In genomic region chr19:5803441-5803751, GRCh38 we compare ENCODE assay signal across 10 cellular contexts. TPM values are rescaled to one million over a fixed set of nuclear protein-coding genes. Genes with fewer than 3 reads are reported as not detected.
DNase-seq lines count a peak whose midpoint lies in the region; ATAC-seq and TF ChIP-seq lines count a peak whose summit lies in the region.
"Had no signal": no experiment of that assay in that cellular context is flagged by ENCODE, and none has a peak within 500 bp of the region (broad histone marks: within the 10 kb centered on the region; RNA-seq: fewer than 3 reads in every experiment).

No MANE protein-coding gene starts in this region.

- no peaks in the 10 kb centered on the region for H3K9me3 ChIP-seq in spleen

- H3K27me3 ChIP-seq in spleen (replicated peaks in 1 of 7) = peaks cover 0 to 77% (median 46%) of the 10 kb centered on the region in 7 donors

- H3K9me3 Mint-ChIP-seq in T-helper 1 cell treated with Interleukin-12 subunit alpha and Interleukin-12 subunit beta and Interleukin-4 antibody, amounts not matched to agents 30 μg/mL and 1 μg/mL, for 36 hours = no peaks in the 10 kb centered on the region
- no peaks in the 10 kb centered on the region for H3K9me3 Mint-ChIP-seq in activated B cell treated with CpG ODN at 0.5 μM for 24 hours

- H3K27me3 Mint-ChIP-seq in T-helper 1 cell treated with Interleukin-12 subunit alpha and Interleukin-12 subunit beta and Interleukin-4 antibody, amounts not matched to agents 30 μg/mL and 1 μg/mL, for 36 hours (ENCODE audit: low read depth) = peaks cover 48% of the 10 kb centered on the region
- peaks cover 26% of the 10 kb centered on the region for H3K27me3 Mint-ChIP-seq in activated B cell treated with CpG ODN at 0.5 μM for 24 hours

- H3K36me3 ChIP-seq in spleen = no peaks in the 10 kb centered on the region

- H3K4me1 ChIP-seq in spleen = peaks cover 6 to 67% (median 32%) of the 10 kb centered on the region in 6 donors

- no peak for ATAC-seq in activated B cell treated with CpG ODN at 0.5 μM for 24 hours (ENCODE audit: low read depth)
- no peak for ATAC-seq in GM21367 (IDR thresholded peaks at IDR 0.05; ENCODE audit: unreplicated experiment)
- no peak for ATAC-seq in GM19023 (IDR thresholded peaks at IDR 0.05; ENCODE audit: unreplicated experiment)

- H3K4me3 Mint-ChIP-seq in T-helper 1 cell treated with Interleukin-12 subunit alpha and Interleukin-12 subunit beta and Interleukin-4 antibody, amounts not matched to agents 30 μg/mL and 1 μg/mL, for 36 hours = peak overlapping the region; percentile 63
- peak overlapping the region; percentile 60 for H3K4me3 Mint-ChIP-seq in activated B cell treated with CpG ODN at 0.5 μM for 24 hours

- no peak for TF ChIP-seq CTCF in activated B cell treated with CpG ODN at 0.5 μM for 24 hours (IDR thresholded peaks at IDR 0.05)
- no peak for TF ChIP-seq CTCF in foreskin fibroblast (IDR thresholded peaks at IDR 0.05; ENCODE audit: low read depth, low read length)
- TF ChIP-seq CTCF in spleen (IDR thresholded peaks at IDR 0.05 in 8 of 11, conservative IDR thresholded peaks at IDR 0.05 in 3 of 11) = no peak

- H3K27ac ChIP-seq in spleen = no peak overlapping the region

- no peaks in the 10 kb centered on the region for H3K36me3 Mint-ChIP-seq in T-helper 1 cell treated with Interleukin-12 subunit alpha and Interleukin-12 subunit beta and Interleukin-4 antibody, amounts not matched to agents 30 μg/mL and 1 μg/mL, for 36 hours (ENCODE audit: low read depth)
- no peaks in the 10 kb centered on the region for H3K36me3 Mint-ChIP-seq in activated B cell treated with CpG ODN at 0.5 μM for 24 hours (ENCODE audit: low read depth)

- CTCF ChIA-PET in activated B cell treated with CpG ODN at 0.5 μM for 24 hours (lab: Charles Lee) = interaction anchor here (0.7 to 1.7 kb wide), 13 partner anchors 10 to 248 kb away, joined by 3 to 21 read pairs (median 6); partner anchors contain the start of genes DUS3L and NDUFA11

- H3K4me3 ChIP-seq in foreskin fibroblast (ENCODE audit: low read depth in 1 of 2, low read length in 2 of 2) (peak overlapping the region; percentile 31 to 38), spleen (peak overlapping the region in 7 of 8 donors; percentile 7 to 62 (median 29))

- DNase-seq in T-helper 1 cell (no peak), activated B cell treated with CpG ODN at 0.5 μM for 24 hours (no peak), foreskin fibroblast (no peak), spleen (no peak), UCSD-AML1 (lab: John Stamatoyannopoulos, UW; ENCODE audit: unreplicated experiment) (no peak)

- WGBS in spleen, 5 donors = 8 to 22% (median 14%) methylated on average over 8 of the region's 8 CpGs

- peaks cover 18% of the 10 kb centered on the region for H3K4me1 Mint-ChIP-seq in T-helper 1 cell treated with Interleukin-12 subunit alpha and Interleukin-12 subunit beta and Interleukin-4 antibody, amounts not matched to agents 30 μg/mL and 1 μg/mL, for 36 hours (ENCODE audit: low read depth)
- H3K4me1 Mint-ChIP-seq in activated B cell treated with CpG ODN at 0.5 μM for 24 hours = peaks cover 24% of the 10 kb centered on the region

- intact Hi-C loops in activated B cell treated with CpG ODN at 0.5 μM for 24 hours (cut with micrococcal nuclease) (no loop called here), spleen (cut with DNase I; ENCODE audit: low total_unique reads) (loop anchor here (5.0 kb wide), 1 partner anchor 89 kb away; no protein-coding TSS in a partner anchor)

- no peak overlapping the region for H3K27ac Mint-ChIP-seq in T-helper 1 cell treated with Interleukin-12 subunit alpha and Interleukin-12 subunit beta and Interleukin-4 antibody, amounts not matched to agents 30 μg/mL and 1 μg/mL, for 36 hours
- H3K27ac Mint-ChIP-seq in activated B cell treated with CpG ODN at 0.5 μM for 24 hours = no peak overlapping the region

- POLR2A ChIA-PET in activated B cell treated with CpG ODN at 0.5 μM for 24 hours (lab: Charles Lee) = interaction anchor here (0.5 to 1.7 kb wide), 6 partner anchors 13 to 178 kb away, joined by 3 to 13 read pairs (median 8); partner anchors contain the start of genes DUS3L, RANBP3 and VMAC

- no peak for TF ChIP-seq POLR2A in spleen (IDR thresholded peaks at IDR 0.05)

RNA-seq across cellular contexts. Expression of gene NRTN, which starts 1.5 kb away (rescaled TPM):
- total RNA-seq in activated B cell treated with CpG ODN at 0.5 μM for 24 hours (0.32 and 0.42 TPM in 2 replicates), spleen (1 to 10 TPM in 1 of 7 donors, under 1 TPM in 2, not detected in 4; 0.32 to 2.3 (median 0.72) TPM)
- under 1 TPM in 2 of 3 donors, not detected in 1; 0.29 to 0.30 TPM for polyA plus RNA-seq in spleen
- total RNA-seq: A172 had no signal

RNA-seq across cellular contexts. Expression of gene DUS3L, which starts 12.4 kb away (rescaled TPM):
- total RNA-seq in activated B cell treated with CpG ODN at 0.5 μM for 24 hours = 82.8 and 89.1 TPM in 2 replicates
- total RNA-seq in spleen = 10 to 100 TPM; 22.7 to 63.9 (median 34.5) TPM
- 10 to 100 TPM; 31.3 to 57.4 (median 52.5) TPM for polyA plus RNA-seq in spleen

RNA-seq across cellular contexts. Expression of gene PRR22, which starts 18.9 kb away (rescaled TPM):
- total RNA-seq in activated B cell treated with CpG ODN at 0.5 μM for 24 hours (7.5 and 9.8 TPM in 2 replicates), spleen (1 to 10 TPM; 1.4 to 4.7 (median 2.4) TPM)
- polyA plus RNA-seq in spleen = 10 to 100 TPM in 2 of 3 donors, 1 to 10 TPM in 1; 4.9 to 11.4 (median 10.6) TPM

RNA-seq across cellular contexts. Expression of gene FUT6, which starts 36.1 kb away (rescaled TPM):
- total RNA-seq in activated B cell treated with CpG ODN at 0.5 μM for 24 hours = not detected in 2 replicates
- total RNA-seq in spleen = under 1 TPM in 2 of 7 donors, not detected in 5; 0.20 to 0.44 TPM
- under 1 TPM; 0.06 to 0.13 (median 0.07) TPM for polyA plus RNA-seq in spleen
- total RNA-seq: A172, lung microvascular endothelial cell had no signal

RNA-seq across cellular contexts. Expression of gene FUT3, which starts 47.9 kb away (rescaled TPM):
- total RNA-seq in activated B cell treated with CpG ODN at 0.5 μM for 24 hours (not detected in 2 replicates), spleen (not detected)
- under 1 TPM in 2 of 3 donors, not detected in 1; 0.06 to 0.12 TPM for polyA plus RNA-seq in spleen
- total RNA-seq: A172, lung microvascular endothelial cell had no signal
